In genomic region chr12:55972906-55973597, GRCh38 we compare ENCODE assay signal across 8 cellular contexts. TPM values are rescaled to one million over a fixed set of nuclear protein-coding genes. Genes with fewer than 3 reads are reported as not detected.
DNase-seq lines count a peak whose midpoint lies in the region; ATAC-seq, FAIRE-seq and TF ChIP-seq lines count a peak whose summit lies in the region.

No MANE protein-coding gene starts in this region.

- BruUV-seq in A673 (replicated peaks; lab: Mats Ljungman, UMichigan) = TSS peak; percentile 97

- DNase-seq in A673 (ENCODE audit: low spot score) = no peak
- no peak for DNase-seq in HFF-Myc (ENCODE audit: extremely low read depth, low read depth)
- DNase-seq in astrocyte (ENCODE audit: low read depth) = peak; percentile 60
- no peak for DNase-seq in CD14-positive monocyte (ENCODE audit: low spot score)
- DNase-seq in NCI-H2081 treated with DMSO at 0.1 percent for 48 hours (lab: John Stamatoyannopoulos, UW) = no peak

- no peaks in the 10 kb centered on the region for H3K27me3 ChIP-seq in A673 (replicated peaks; ENCODE audit: insufficient read depth, low read depth, low read length, poor library complexity)
- no peaks in the 10 kb centered on the region for H3K27me3 ChIP-seq in astrocyte (ENCODE audit: insufficient read depth, low read length)
- no peaks in the 10 kb centered on the region for H3K27me3 ChIP-seq in liver (ENCODE audit: control insufficient read depth in 4 of 4, insufficient read depth in 4 of 4, low read length in 3 of 4)

- peak overlapping the region; percentile 92 for H3K4me3 ChIP-seq in A673 (ENCODE audit: low read depth, low read length, poor library complexity, severe bottlenecking)
- H3K4me3 ChIP-seq in HFF-Myc (replicated peaks; ENCODE audit: low read depth, low read length) = peak overlapping the region; percentile 49
- peak overlapping the region; percentile 74 for H3K4me3 ChIP-seq in astrocyte (ENCODE audit: insufficient read depth, low read depth, low read length)
- peak overlapping the region; percentile 60 to 88 (median 79) for H3K4me3 ChIP-seq in liver (ENCODE audit: low read depth in 1 of 3, low read length in 3 of 3)

- peak overlapping the region; percentile 70 for H2AFZ ChIP-seq in astrocyte (ENCODE audit: low read depth, low read length)

- CTCF ChIA-PET in A673 (lab: Charles Lee) = interaction anchor here (0.6 to 1.2 kb wide), 3 partner anchors 33 to 831 kb away, joined by 6 to 7 read pairs (median 6); no protein-coding TSS in a partner anchor

- H3K27me3 Mint-ChIP-seq in astrocyte (ENCODE audit: low read depth, unreplicated experiment) (no peaks in the 10 kb centered on the region), CD14-positive monocyte (ENCODE audit: low read depth in 3 of 3) (peaks cover 0 to 2% (median 0%) of the 10 kb centered on the region in 3 donors)

- TF ChIP-seq CTCF in A673 (conservative IDR thresholded peaks at IDR 0.05; ENCODE audit: low read depth, low read length) = no peak
- TF ChIP-seq CTCF in HFF-Myc (IDR thresholded peaks at IDR 0.05; ENCODE audit: low read depth, low read length, missing control alignments) = no peak
- no peak for TF ChIP-seq CTCF in astrocyte (IDR thresholded peaks at IDR 0.05; ENCODE audit: insufficient read depth, low read depth, low read length)
- TF ChIP-seq CTCF in liver (IDR thresholded peaks at IDR 0.05; ENCODE audit: low read depth, low read length, missing input control) = no peak
- no peak for TF ChIP-seq CTCF in CD14-positive monocyte (IDR thresholded peaks at IDR 0.05)

- H3K9me3 Mint-ChIP-seq in astrocyte (ENCODE audit: unreplicated experiment) (no peaks in the 10 kb centered on the region), CD14-positive monocyte (peaks cover 0 to 3% (median 0%) of the 10 kb centered on the region in 7 donors)

- no peak overlapping the region for H3K27ac Mint-ChIP-seq in astrocyte (ENCODE audit: unreplicated experiment)
- no peak overlapping the region for H3K27ac Mint-ChIP-seq in CD14-positive monocyte

- peak; percentile 29 for FAIRE-seq in astrocyte (lab: Jason Lieb, UNC)

- WGBS in liver = under 1% methylated on average over 18 of the region's 18 CpGs

- H3K4me1 Mint-ChIP-seq in astrocyte (ENCODE audit: low read depth, unreplicated experiment) (peaks cover 17% of the 10 kb centered on the region), CD14-positive monocyte (peaks cover 21% of the 10 kb centered on the region)

- peak; percentile 15 to 29 for TF ChIP-seq RAD21 in liver (IDR thresholded peaks at IDR 0.05)

- intact Hi-C loops in A673 (cut with micrococcal nuclease; ENCODE audit: unreplicated experiment) (no loop called here), CD14-positive monocyte (cut with micrococcal nuclease) (loop anchor here in 1 of 2 donors (2.0 to 10.0 kb wide), 3 partner anchors 46 to 142 kb away; partner anchors contain the start of genes PYM1, RPL41 and ZC3H10)

- peak overlapping the region; percentile 98 for H3K4me2 ChIP-seq in astrocyte (ENCODE audit: low read length)

- H3K9ac ChIP-seq in astrocyte (ENCODE audit: low read length) = peak overlapping the region; percentile 93
- peak overlapping the region; percentile 91 for H3K9ac ChIP-seq in liver (ENCODE audit: low read depth in 1 of 2, low read length in 2 of 2)

- H3K4me1 ChIP-seq in A673 (ENCODE audit: insufficient read depth, low read length, poor library complexity, severe bottlenecking) (peaks cover 15% of the 10 kb centered on the region), astrocyte (ENCODE audit: insufficient read depth, low read length) (peaks cover 12% of the 10 kb centered on the region), liver (ENCODE audit: control insufficient read depth in 4 of 4, insufficient read depth in 4 of 4, low read length in 3 of 4) (peaks cover 7 to 30% (median 21%) of the 10 kb centered on the region in 4 donors)

- ATAC-seq in GM19035 (IDR thresholded peaks at IDR 0.05; ENCODE audit: unreplicated experiment) (no peak), HG02759 (IDR thresholded peaks at IDR 0.05; ENCODE audit: unreplicated experiment) (no peak)

- H3K36me3 ChIP-seq in A673 (ENCODE audit: insufficient read depth, low read length, poor library complexity, severe bottlenecking) (peaks cover 25% of the 10 kb centered on the region), astrocyte (ENCODE audit: insufficient read depth, low read length) (no peaks in the 10 kb centered on the region), liver (ENCODE audit: control insufficient read depth in 4 of 4, insufficient read depth in 3 of 4, low read depth in 1 of 4, low read length in 3 of 4) (peaks cover 0 to 4% (median 0%) of the 10 kb centered on the region in 4 donors)

- H3K27ac ChIP-seq in A673 (ENCODE audit: low read depth, low read length, poor library complexity, severe bottlenecking) (peak overlapping the region; percentile 69), astrocyte (ENCODE audit: low read depth, low read length) (peak overlapping the region; percentile 93), liver (ENCODE audit: low read depth in 1 of 2, low read length in 2 of 2) (peak overlapping the region; percentile 88 to 93)

- POLR2A ChIA-PET in A673 (lab: Charles Lee; ENCODE audit: low non-redundant PET) = interaction anchor here (0.6 to 0.9 kb wide), 2 partner anchors 47 to 144 kb away, joined by 3 to 28 read pairs; partner anchors contain the start of gene DNAJC14

- peaks cover 2% of the 10 kb centered on the region for H3K36me3 Mint-ChIP-seq in astrocyte (ENCODE audit: low read depth, unreplicated experiment)
- peaks cover 7 to 9% of the 10 kb centered on the region in 2 donors for H3K36me3 Mint-ChIP-seq in CD14-positive monocyte

- H3K79me2 ChIP-seq in astrocyte (ENCODE audit: insufficient read depth, low read length) = peaks cover 50% of the 10 kb centered on the region

- no peak overlapping the region for H3K4me3 Mint-ChIP-seq in astrocyte (ENCODE audit: unreplicated experiment)
- H3K4me3 Mint-ChIP-seq in CD14-positive monocyte = no peak overlapping the region

- no peaks in the 10 kb centered on the region for H3K9me3 ChIP-seq in A673 (ENCODE audit: low read depth, low read length, poor library complexity, severe bottlenecking)
- H3K9me3 ChIP-seq in astrocyte (ENCODE audit: insufficient read depth, low read depth, low read length) = no peaks in the 10 kb centered on the region
- no peaks in the 10 kb centered on the region for H3K9me3 ChIP-seq in liver (ENCODE audit: control insufficient read depth in 4 of 4, low read length in 3 of 4)

- peaks cover 28% of the 10 kb centered on the region for H4K20me1 ChIP-seq in astrocyte (ENCODE audit: insufficient read depth, low read length)

TF ChIP-seq in liver, 16 proteins besides CTCF, POLR2A, EP300 and RAD21:
- TF ChIP-seq TAF1 (conservative IDR thresholded peaks at IDR 0.05) (peak; percentile 31), MAX (IDR thresholded peaks at IDR 0.05) (peak; percentile 32), FOXA1 (IDR thresholded peaks at IDR 0.05) (peak; percentile 59), FOXA2 (IDR thresholded peaks at IDR 0.05) (no peak), SP1 (IDR thresholded peaks at IDR 0.05) (no peak), REST (IDR thresholded peaks at IDR 0.05) (peak; percentile 78)

RNA-seq across cellular contexts. Expression of gene RAB5B, which starts 0.8 kb away (rescaled TPM):
- 73.9 and 78.1 TPM in 2 replicates for total RNA-seq in A673 (2021)
- total RNA-seq in astrocyte = 110 and 127 TPM in 2 replicates
- 10 to 100 TPM; 40.7 to 44.0 TPM for total RNA-seq in liver
- polyA plus RNA-seq in liver = 10 to 100 TPM; 20.7 to 36.0 TPM
- polyA plus RNA-seq in CD14-positive monocyte = 10 to 100 TPM; 48.5 to 63.0 TPM

RNA-seq across cellular contexts. Expression of gene CDK2, which starts 6.4 kb away (rescaled TPM):
- 103 and 113 TPM in 2 replicates for total RNA-seq in A673 (2021)
- total RNA-seq in astrocyte = 37.8 and 44.3 TPM in 2 replicates
- total RNA-seq in liver = 10 to 100 TPM in 1 of 2 donors, 1 to 10 TPM in 1; 8.6 to 22.6 TPM
- 1 to 10 TPM; 5.1 to 7.3 TPM for polyA plus RNA-seq in liver
- polyA plus RNA-seq in CD14-positive monocyte = 1 to 10 TPM; 4.1 to 4.7 TPM

RNA-seq across cellular contexts. Expression of gene PMEL, which starts 7.2 kb away (rescaled TPM):
- total RNA-seq in A673 (2021) = 1.2 and 2.0 TPM in 2 replicates
- 3.9 and 13.8 TPM in 2 replicates for total RNA-seq in astrocyte
- total RNA-seq in liver = 1 to 10 TPM; 1.1 to 4.5 TPM
- 1 to 10 TPM; 2.1 to 2.7 TPM for polyA plus RNA-seq in liver
- under 1 TPM; 0.40 to 0.54 TPM for polyA plus RNA-seq in CD14-positive monocyte

RNA-seq across cellular contexts. Expression of gene SUOX, which starts 24.0 kb away (rescaled TPM):
- total RNA-seq in A673 (2021) (2.2 and 5.0 TPM in 2 replicates), astrocyte (13.6 and 14.3 TPM in 2 replicates), liver (10 to 100 TPM; 17.3 to 39.3 TPM)
- polyA plus RNA-seq in liver (10 to 100 TPM; 33.0 to 33.1 TPM), CD14-positive monocyte (10 to 100 TPM in 1 of 2 donors, 1 to 10 TPM in 1; 9.7 to 14.4 TPM)

RNA-seq across cellular contexts. Expression of gene DGKA, which starts 42.1 kb away (rescaled TPM):
- total RNA-seq in A673 (2021) (10.1 and 13.7 TPM in 2 replicates), astrocyte (108 and 118 TPM in 2 replicates), liver (10 to 100 TPM in 1 of 2 donors, 1 to 10 TPM in 1; 6.9 to 10.5 TPM)
- polyA plus RNA-seq in liver (1 to 10 TPM; 2.1 to 3.3 TPM), CD14-positive monocyte (10 to 100 TPM; 16.0 to 21.4 TPM)
